8 cellular contexts compared by ENCODE assay signal in the genomic region with DNA sequence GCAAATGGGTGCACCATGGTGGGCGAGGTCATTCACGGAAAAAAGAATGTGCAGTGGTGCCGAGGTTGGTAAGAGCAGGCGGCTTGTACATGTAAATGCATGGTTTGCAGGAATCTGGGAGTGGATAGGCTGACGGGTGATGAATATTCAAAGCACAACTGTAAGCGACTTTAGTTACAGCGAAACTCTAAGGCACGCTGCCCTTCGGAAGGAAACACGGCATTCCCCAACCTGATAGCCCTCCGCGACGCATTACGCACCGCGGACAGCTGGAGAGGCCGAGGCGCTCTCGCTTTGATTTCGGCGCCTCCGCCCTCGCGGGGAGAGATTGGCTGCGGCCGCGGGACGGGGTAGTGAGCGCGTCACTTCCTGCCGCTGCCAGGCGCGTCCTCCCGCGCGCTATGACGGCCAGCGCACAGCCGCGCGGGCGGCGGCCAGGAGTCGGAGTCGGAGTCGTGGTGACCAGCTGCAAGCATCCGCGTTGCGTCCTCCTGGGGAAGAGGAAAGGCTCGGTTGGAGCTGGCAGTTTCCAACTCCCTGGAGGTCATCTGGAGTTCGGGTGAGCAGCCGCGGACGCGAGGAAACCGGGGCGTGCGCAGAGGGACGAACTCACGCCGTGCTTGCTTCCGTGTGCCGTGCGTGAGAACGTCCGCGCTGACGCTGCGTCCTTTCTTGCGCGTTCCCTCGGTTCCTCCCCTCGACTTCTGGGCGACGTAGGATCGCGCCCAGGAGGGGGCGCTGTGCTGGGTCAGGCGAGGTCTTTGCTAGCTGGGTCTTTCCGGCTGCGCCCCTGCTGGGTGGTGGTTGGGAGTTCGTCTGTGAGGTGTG. TPM values are rescaled to one million over a fixed set of nuclear protein-coding genes. Genes with fewer than 3 reads are reported as not detected.
DNase-seq lines count a peak whose midpoint lies in the region; ATAC-seq and TF ChIP-seq lines count a peak whose summit lies in the region.

A gene (plus strand): TSS at position 381 of the 828 bp plus-strand sequence. CDS start 21 bp downstream, at position 402.

- H3K4me3 ChIP-seq in colonic mucosa, result peak within 1 kb of the TSS; percentile 60

- peaks cover 5% of the 10 kb centered on the region for H3K4me1 ChIP-seq in colonic mucosa

- no peaks in the 10 kb centered on the region for H3K36me3 ChIP-seq in colonic mucosa

- peak within 1 kb of the TSS; percentile 90 for H3K27ac ChIP-seq in C4-2B
- peak within 1 kb of the TSS; percentile 93 for H3K27ac ChIP-seq in colonic mucosa
- peak within 1 kb of the TSS; percentile 98 for H3K27ac ChIP-seq in layer of hippocampus (ENCODE audit: low read depth, low read length)

- intact Hi-C loops in colonic mucosa (cut with DNase I), result loop anchor here (10.0 kb wide), 1 partner anchor 57 kb away; a partner anchor contains a TSS

- ATAC-seq in GM19324 (IDR thresholded peaks at IDR 0.05; ENCODE audit: low FRiP score, unreplicated experiment) (peak; percentile 96), HG03469 (IDR thresholded peaks at IDR 0.05; ENCODE audit: unreplicated experiment) (peak; percentile 81)

- H3K9ac ChIP-seq in colonic mucosa (ENCODE audit: low read depth in 2 of 2, low read length in 2 of 2), result peak within 1 kb of the TSS; percentile 77 to 79

- DNase-seq in NCI-H526 (lab: John Stamatoyannopoulos, UW) (peak; percentile 98 to 99), colonic mucosa (peak; percentile 94)
- DNase-seq in activated CD4-positive, alpha-beta T cell treated with anti-CD3 and anti-CD28 coated beads for 48 hours, result peak; percentile 97
- DNase-seq in stimulated activated CD4-positive, alpha-beta T cell treated with anti-CD3 and anti-CD28 coated beads, Interleukin-1b, Interleukin-23, amount 100 ng/mL, for 4 hours (ENCODE audit: low read depth in 2 of 2), result peak; percentile 87 to 90

- H3K27me3 ChIP-seq in colonic mucosa (no peaks in the 10 kb centered on the region), layer of hippocampus (ENCODE audit: control insufficient read depth, insufficient read depth, low read length) (no peaks in the 10 kb centered on the region)

- peak; percentile 94 for TF ChIP-seq CTCF in C4-2B (conservative IDR thresholded peaks at IDR 0.05)
- TF ChIP-seq CTCF in colonic mucosa (IDR thresholded peaks at IDR 0.05), result peak; percentile 95

- H3K9me3 ChIP-seq in colonic mucosa, result no peaks in the 10 kb centered on the region

RNA-seq across cellular contexts. Expression of the gene that starts here (rescaled TPM):
- 10 to 100 TPM; 24.5 to 43.8 TPM for total RNA-seq in colonic mucosa

Comparison
In these comparisons a context has a peak if more than half of its experiments do, and no peak if none do; other contexts are left out.
1. Peak in every context shown above with its lines: DNase-seq, ATAC-seq, H3K4me3 ChIP-seq and H3K27ac ChIP-seq.